14 cellular contexts compared by ENCODE assay signal in genomic region chr6:159681104-159681503, GRCh38.
"Had no signal": no experiment of that assay in that cellular context is flagged by ENCODE, and none has a peak within 500 bp of the region (broad histone marks: within the 10 kb centered on the region; RNA-seq: fewer than 3 reads in every experiment).

No MANE protein-coding gene starts in this region.

- H3K9me3 ChIP-seq: left lung, ovary, tibial nerve, vagina had no signal

- H3K4me3 Mint-ChIP-seq: nephron progenitor cell; T-helper 1 cell treated with Interleukin-12 subunit alpha and Interleukin-12 subunit beta and Interleukin-4 antibody, amounts not matched to agents 30 μg/mL and 1 μg/mL, for 36 hours had no signal

- ATAC-seq: activated CD4-positive, CD25-positive, alpha-beta regulatory T cell treated with anti-CD3 and anti-CD28 coated beads, Interleukin-2, amount 50 U/mL, for 24 hours; left lung; SK-N-SH treated with all-trans-retinoic acid at 6 μM for 48 hours had no signal

- H3K27ac ChIP-seq: heart left ventricle, ovary, vagina had no signal

- H3K9me3 Mint-ChIP-seq: nephron progenitor cell; T-helper 1 cell treated with Interleukin-12 subunit alpha and Interleukin-12 subunit beta and Interleukin-4 antibody, amounts not matched to agents 30 μg/mL and 1 μg/mL, for 36 hours had no signal

- DNase-seq: activated CD4-positive, alpha-beta T cell treated with anti-CD3 and anti-CD28 coated beads, Interleukin-2, amount 50 U/mL, for 48 hours; activated CD8-positive, alpha-beta memory T cell treated with anti-CD3 and anti-CD28 coated beads, Interleukin-2, amount 50 U/mL, for 4 hours; activated naive CD4-positive, alpha-beta T cell treated with Interleukin-2 at 50 U/mL for 16 hours; foreskin melanocyte; heart left ventricle; left lung; nephron progenitor cell; ovary; stimulated activated CD4-positive, alpha-beta T cell treated with anti-CD3 and anti-CD28 coated beads, Interleukin-4, amount 100 ng/mL, for 4 hours had no signal

- H3K4me3 ChIP-seq: heart left ventricle, left lung, ovary, tibial nerve, vagina had no signal

- H3K27ac Mint-ChIP-seq: nephron progenitor cell; T-helper 1 cell treated with Interleukin-12 subunit alpha and Interleukin-12 subunit beta and Interleukin-4 antibody, amounts not matched to agents 30 μg/mL and 1 μg/mL, for 36 hours had no signal

- H3K4me1 Mint-ChIP-seq: nephron progenitor cell had no signal

- H3K27me3 ChIP-seq: heart left ventricle, left lung, ovary, tibial nerve, vagina had no signal

- H3K36me3 ChIP-seq: ovary had no signal
